ENCODE assay signal across 18 cellular contexts in the genomic region with DNA sequence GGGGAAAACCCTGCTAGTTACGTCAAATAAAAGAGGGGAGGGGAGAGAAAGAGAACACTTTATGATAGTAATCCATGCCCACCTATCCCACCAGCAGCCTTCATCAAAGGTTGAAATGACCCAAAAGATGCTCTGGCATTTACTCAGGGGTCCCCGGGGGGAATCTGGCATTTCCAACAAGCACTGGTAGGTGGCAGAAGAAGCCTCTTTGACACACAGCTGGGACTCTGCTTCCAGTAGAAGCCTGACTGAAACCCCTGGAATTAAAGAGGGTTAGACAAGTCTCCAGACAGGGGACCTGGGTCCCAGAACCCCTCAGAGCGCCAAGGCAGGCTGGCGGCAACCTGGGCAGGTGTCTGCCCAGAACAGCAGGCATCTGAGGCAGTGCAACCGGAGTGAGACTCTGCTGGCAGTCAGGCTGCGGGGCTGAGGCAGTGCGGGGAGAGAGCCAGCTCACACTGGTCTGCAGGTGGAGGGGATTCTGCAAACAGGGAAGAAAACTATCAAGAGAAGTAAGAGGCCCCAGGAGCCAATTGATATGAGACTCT.
"Had no signal": no experiment of that assay in that cellular context is flagged by ENCODE, and none has a peak within 500 bp of the region (broad histone marks: within the 10 kb centered on the region; RNA-seq: fewer than 3 reads in every experiment).

No MANE protein-coding gene starts in this region.

- H3K27ac ChIP-seq: esophagus muscularis mucosa, neutrophil, pancreas, spleen, thoracic aorta, upper lobe of left lung had no signal

- H3K27me3 ChIP-seq: pancreas, upper lobe of left lung had no signal

- ATAC-seq: activated naive CD4-positive, alpha-beta T cell treated with anti-CD3 and anti-CD28 coated beads, Interleukin-2, amount 50 U/mL, for 72 hours; naive thymus-derived CD4-positive, alpha-beta T cell; pancreas; stimulated activated naive B cell treated with anti-CD40 and anti-IgM and Interleukin-4, amounts not matched to agents 10 μg/mL and 1 μg/mL and 100 μg/mL, for 72 hours had no signal

- H3K4me1 ChIP-seq: pancreas, upper lobe of left lung had no signal

- DNase-seq: activated CD4-positive, alpha-beta T cell treated with anti-CD3 and anti-CD28 coated beads, Interleukin-2, amount 50 U/mL, for 1 hour; activated gamma-delta T cell treated with Interleukin-2 at 50 U/mL for 16 hours; effector CD4-positive, alpha-beta T cell; immature natural killer cell; mesendoderm; naive thymus-derived CD4-positive, alpha-beta T cell; spleen; stimulated activated CD4-positive, alpha-beta T cell treated with anti-CD3 and anti-CD28 coated beads, Interleukin-4, amount 100 ng/mL, for 4 hours; stimulated activated naive B cell treated with anti-CD40 and anti-IgM and Interleukin-4, amounts not matched to agents 10 μg/mL and 1 μg/mL and 100 μg/mL, for 72 hours; T1000 had no signal

- H3K4me1 Mint-ChIP-seq: immature natural killer cell had no signal

- H3K4me3 Mint-ChIP-seq: activated T-helper 1 cell treated with anti-CD3 and anti-CD28 coated beads, Interleukin-12 subunit alpha, Interleukin-12 subunit beta, Interleukin-2, Interleukin-4 antibody, amounts not matched to agents 30 ng/mL and 10 ng/mL and 1 ng/mL, durations not matched to agents 14 hours and 24 hours and 36 hours; immature natural killer cell; naive thymus-derived CD4-positive, alpha-beta T cell; stimulated activated naive B cell treated with anti-CD40 and anti-IgM and Interleukin-4, amounts not matched to agents 10 μg/mL and 1 μg/mL and 100 μg/mL, for 72 hours had no signal

- H3K9me3 ChIP-seq: esophagus muscularis mucosa, neutrophil, pancreas, spleen, thoracic aorta, upper lobe of left lung had no signal

- H3K36me3 ChIP-seq: esophagus muscularis mucosa, neutrophil, pancreas, spleen, thoracic aorta, upper lobe of left lung had no signal

- H3K36me3 Mint-ChIP-seq: activated naive CD4-positive, alpha-beta T cell treated with anti-CD3 and anti-CD28 coated beads, Interleukin-2, amount 50 U/mL, for 72 hours; immature natural killer cell; naive thymus-derived CD4-positive, alpha-beta T cell; stimulated activated naive B cell treated with anti-CD40 and anti-IgM and Interleukin-4, amounts not matched to agents 10 μg/mL and 1 μg/mL and 100 μg/mL, for 72 hours had no signal

- H3K4me3 ChIP-seq: esophagus muscularis mucosa, pancreas, spleen, thoracic aorta, upper lobe of left lung had no signal

- H3K9me3 Mint-ChIP-seq: activated naive CD4-positive, alpha-beta T cell treated with anti-CD3 and anti-CD28 coated beads, Interleukin-2, amount 50 U/mL, for 72 hours; activated T-helper 1 cell treated with anti-CD3 and anti-CD28 coated beads, Interleukin-12 subunit alpha, Interleukin-12 subunit beta, Interleukin-2, Interleukin-4 antibody, amounts not matched to agents 30 ng/mL and 10 ng/mL and 1 ng/mL, durations not matched to agents 14 hours and 24 hours and 36 hours; stimulated activated naive B cell treated with anti-CD40 and anti-IgM and Interleukin-4, amounts not matched to agents 10 μg/mL and 1 μg/mL and 100 μg/mL, for 72 hours had no signal

- H3K27ac Mint-ChIP-seq: activated naive CD4-positive, alpha-beta T cell treated with anti-CD3 and anti-CD28 coated beads, Interleukin-2, amount 50 U/mL, for 72 hours; activated T-helper 1 cell treated with anti-CD3 and anti-CD28 coated beads, Interleukin-12 subunit alpha, Interleukin-12 subunit beta, Interleukin-2, Interleukin-4 antibody, amounts not matched to agents 30 ng/mL and 10 ng/mL and 1 ng/mL, durations not matched to agents 14 hours and 24 hours and 36 hours; immature natural killer cell; naive thymus-derived CD4-positive, alpha-beta T cell; stimulated activated naive B cell treated with anti-CD40 and anti-IgM and Interleukin-4, amounts not matched to agents 10 μg/mL and 1 μg/mL and 100 μg/mL, for 72 hours had no signal

- FAIRE-seq: bronchial epithelial cell, pancreas had no signal
